In genomic region chr17:17035490-17035889, GRCh38 we compare ENCODE assay signal across 18 cellular contexts.
"Had no signal": no experiment of that assay in that cellular context is flagged by ENCODE, and none has a peak within 500 bp of the region (broad histone marks: within the 10 kb centered on the region; RNA-seq: fewer than 3 reads in every experiment).

No MANE protein-coding gene starts in this region.

- H3K36me3 ChIP-seq: brain microvascular endothelial cell, heart left ventricle, right lobe of liver, transverse colon had no signal

- ATAC-seq: activated naive CD4-positive, alpha-beta T cell treated with anti-CD3 and anti-CD28 coated beads, Interleukin-2, amount 50 U/mL, for 72 hours; effector memory CD8-positive, alpha-beta T cell; left colon; right lobe of liver; stimulated activated effector memory CD8-positive, alpha-beta T cell treated with anti-CD3 and anti-CD28 coated beads, Interleukin-12 subunit alpha, Interleukin-12 subunit beta, amount 100 ng/mL, for 72 hours; WTC11 had no signal

- H3K27me3 ChIP-seq: brain microvascular endothelial cell, heart left ventricle, right lobe of liver, transverse colon had no signal

- DNase-seq: activated CD4-positive, alpha-beta memory T cell treated with anti-CD3 and anti-CD28 coated beads, Interleukin-2, amount 10 ng/mL, durations not matched to agents 7 days and 5 days; activated CD4-positive, alpha-beta T cell treated with anti-CD3 and anti-CD28 coated beads for 4 hours; activated effector memory CD4-positive, alpha-beta T cell treated with anti-CD3 and anti-CD28 coated beads, Interleukin-2, amount 50 U/mL, for 16 hours; activated T-cell treated with anti-CD3 and anti-CD28 coated beads, Interleukin-2, amount 50 U/mL, for 24 hours; amygdala; brain microvascular endothelial cell; dermis blood vessel endothelial cell; effector memory CD8-positive, alpha-beta T cell; left colon; stimulated activated CD4-positive, alpha-beta T cell treated with anti-CD3 and anti-CD28 coated beads, Interleukin-12 subunit alpha, Interleukin-12 subunit beta, amount 100 ng/mL, for 4 hours; stimulated activated CD4-positive, alpha-beta T cell treated with anti-CD3 and anti-CD28 coated beads, Interleukin-2, amount 100 ng/mL, for 24 hours; T-helper 2 cell; transverse colon had no signal

- H3K9me3 ChIP-seq: heart left ventricle, right lobe of liver, transverse colon had no signal

- H3K27ac ChIP-seq: brain microvascular endothelial cell, right lobe of liver, transverse colon had no signal

- H3K4me3 ChIP-seq: heart left ventricle, right lobe of liver, transverse colon had no signal
